In the genomic region with DNA sequence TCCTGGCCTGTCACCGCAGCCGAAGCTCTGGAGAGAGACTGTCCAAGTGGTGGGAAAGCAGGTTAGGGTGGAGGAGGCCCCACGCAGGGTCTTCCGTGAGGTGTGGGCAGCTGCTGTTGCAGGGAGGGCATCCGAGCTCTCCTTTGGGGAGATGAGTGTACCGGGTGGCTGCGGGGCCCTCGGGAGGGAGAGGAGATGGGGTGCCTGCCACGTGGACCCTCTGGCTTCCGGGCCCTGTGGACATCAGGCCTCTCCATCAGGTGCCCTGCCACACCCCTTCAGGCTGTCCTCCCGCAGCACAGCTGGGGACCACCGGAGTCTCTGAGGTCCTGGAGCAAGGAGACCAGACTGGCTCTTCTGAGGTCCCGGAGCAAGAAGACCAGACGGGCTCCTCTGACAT, we compare ENCODE assay signal across 9 cellular contexts. TPM values are rescaled to one million over a fixed set of nuclear protein-coding genes. Genes with fewer than 3 reads are reported as not detected.
DNase-seq lines count a peak whose midpoint lies in the region; ATAC-seq, FAIRE-seq and TF ChIP-seq lines count a peak whose summit lies in the region.
"Had no signal": no experiment of that assay in that cellular context is flagged by ENCODE, and none has a peak within 500 bp of the region (broad histone marks: within the 10 kb centered on the region; RNA-seq: fewer than 3 reads in every experiment).

No MANE protein-coding gene starts in this region.

- no peak overlapping the region for H4K8ac ChIP-seq in trophoblast cell (ENCODE audit: low read depth, low read length)

- no peak overlapping the region for H3K14ac ChIP-seq in trophoblast cell (ENCODE audit: low read length)

- peak overlapping the region; percentile 35 for H3K4ac ChIP-seq in trophoblast cell (ENCODE audit: low read depth, low read length)

- H3K27ac ChIP-seq in CD8-positive, alpha-beta T cell (ENCODE audit: low read depth, low read length), result no peak overlapping the region
- H3K27ac ChIP-seq in OCI-LY1 (ENCODE audit: low read depth, low read length, poor library complexity, severe bottlenecking) (no peak overlapping the region), trophoblast cell (ENCODE audit: low read depth, low read length) (no peak overlapping the region)

- no peaks in the 10 kb centered on the region for H3K9me3 Mint-ChIP-seq in CD8-positive, alpha-beta T cell
- no peaks in the 10 kb centered on the region for H3K9me3 Mint-ChIP-seq in effector memory CD8-positive, alpha-beta T cell

- no peaks in the 10 kb centered on the region for H3K27me3 Mint-ChIP-seq in CD8-positive, alpha-beta T cell (ENCODE audit: low read depth)
- no peaks in the 10 kb centered on the region for H3K27me3 Mint-ChIP-seq in effector memory CD8-positive, alpha-beta T cell

- no peak overlapping the region for H2AK5ac ChIP-seq in trophoblast cell (ENCODE audit: low read length)

- H3K9me2 ChIP-seq in OCI-LY1 (ENCODE audit: low read depth, low read length), result no peaks in the 10 kb centered on the region

- H3K79me1 ChIP-seq in trophoblast cell (ENCODE audit: low read length), result peaks cover 16% of the 10 kb centered on the region

- TF ChIP-seq CTCF in CD8-positive, alpha-beta T cell (IDR thresholded peaks at IDR 0.05), result no peak
- no peak for TF ChIP-seq CTCF in OCI-LY1 (IDR thresholded peaks at IDR 0.05; ENCODE audit: low read length)
- no peak for TF ChIP-seq CTCF in D721Med (IDR thresholded peaks at IDR 0.05; ENCODE audit: insufficient read depth, missing control alignments)

- no peaks in the 10 kb centered on the region for H3F3A ChIP-seq in OCI-LY1 (ENCODE audit: insufficient read depth, low read length)

- no peak overlapping the region for H3K23ac ChIP-seq in trophoblast cell (ENCODE audit: low read length)

- peak overlapping the region; percentile 95 for H3K4me3 Mint-ChIP-seq in CD8-positive, alpha-beta T cell
- H3K4me3 Mint-ChIP-seq in effector memory CD8-positive, alpha-beta T cell, result peak overlapping the region; percentile 87 to 99

- H2AFZ ChIP-seq in OCI-LY1 (ENCODE audit: low read length) (no peak overlapping the region), trophoblast cell (ENCODE audit: insufficient read depth, low read length, poor library complexity) (no peak overlapping the region)

- H4K91ac ChIP-seq in trophoblast cell (ENCODE audit: low read depth, low read length), result no peak overlapping the region

- H3K27me3 ChIP-seq in CD8-positive, alpha-beta T cell (ENCODE audit: insufficient read depth, low read length), result no peaks in the 10 kb centered on the region
- no peaks in the 10 kb centered on the region for H3K27me3 ChIP-seq in OCI-LY1 (ENCODE audit: insufficient read depth, low read length)
- H3K27me3 ChIP-seq in trophoblast cell (ENCODE audit: insufficient read depth, low read length), result no peaks in the 10 kb centered on the region

- WGBS in trophoblast cell (ENCODE audit: extremely low coverage, insufficient coverage, insufficient read length), result no CpG with 5 or more reads among the region's 14 CpGs

- H2BK5ac ChIP-seq in trophoblast cell (ENCODE audit: low read depth, low read length, poor library complexity), result no peak overlapping the region

- no peaks in the 10 kb centered on the region for H3K79me2 ChIP-seq in OCI-LY1 (ENCODE audit: insufficient read depth, low read length)
- peaks cover 18% of the 10 kb centered on the region for H3K79me2 ChIP-seq in trophoblast cell (ENCODE audit: control insufficient read depth, insufficient read depth, low read length, poor library complexity)

- no peak for FAIRE-seq in D721Med (lab: Jason Lieb, UNC)

- peaks cover 24% of the 10 kb centered on the region for H3K36me3 Mint-ChIP-seq in CD8-positive, alpha-beta T cell
- peaks cover 39% of the 10 kb centered on the region for H3K36me3 Mint-ChIP-seq in effector memory CD8-positive, alpha-beta T cell (ENCODE audit: insufficient read depth)

- no peak overlapping the region for H3K4me3 ChIP-seq in CD8-positive, alpha-beta T cell (ENCODE audit: low read depth, low read length)
- no peak overlapping the region for H3K4me3 ChIP-seq in OCI-LY1 (ENCODE audit: low read depth, low read length, poor library complexity, severe bottlenecking)
- no peak overlapping the region for H3K4me3 ChIP-seq in trophoblast cell (ENCODE audit: low read depth, low read length)

- CTCF ChIA-PET in CD8-positive, alpha-beta T cell (lab: Charles Lee), result interaction anchor here (0.8 to 6.4 kb wide), 13 partner anchors 8 to 202 kb away, joined by 3 to 68 read pairs (median 5); partner anchors contain the start of genes ANO9 and SIGIRR

- H2BK120ac ChIP-seq in trophoblast cell (ENCODE audit: insufficient read depth, low read length, poor library complexity), result no peak overlapping the region

- ATAC-seq in CD8-positive, alpha-beta T cell, result no peak
- no peak for ATAC-seq in effector memory CD8-positive, alpha-beta T cell (replicated peaks)
- ATAC-seq in GM18907 (IDR thresholded peaks at IDR 0.05; ENCODE audit: unreplicated experiment), result no peak
- ATAC-seq: Right ventricle myocardium inferior had no signal

- intact Hi-C loops in CD8-positive, alpha-beta T cell (cut with DNase I, micrococcal nuclease), result loop anchor here (1.0 to 5.0 kb wide), 8 partner anchors 45 to 345 kb away; no protein-coding TSS in a partner anchor

- H2BK12ac ChIP-seq in trophoblast cell (ENCODE audit: low read length), result no peak overlapping the region

- H3K4me2 ChIP-seq in OCI-LY1 (ENCODE audit: low read length) (peak overlapping the region; percentile 77; the same call in 1 of the 2 replicates), trophoblast cell (ENCODE audit: low read length) (no peak overlapping the region)

- peaks cover 28% of the 10 kb centered on the region for H3K4me1 Mint-ChIP-seq in CD8-positive, alpha-beta T cell (ENCODE audit: low read depth)
- peaks cover 27 to 29% of the 10 kb centered on the region in 2 donors for H3K4me1 Mint-ChIP-seq in effector memory CD8-positive, alpha-beta T cell (ENCODE audit: low read depth in 2 of 2)

- no peak overlapping the region for H4K12ac ChIP-seq in trophoblast cell (ENCODE audit: low read depth, low read length)

- H3K4me1 ChIP-seq in CD8-positive, alpha-beta T cell (ENCODE audit: insufficient read depth, low read length), result peaks cover 44% of the 10 kb centered on the region
- H3K4me1 ChIP-seq in OCI-LY1 (ENCODE audit: insufficient read depth, low read length, severe bottlenecking) (peaks cover 29% of the 10 kb centered on the region), trophoblast cell (ENCODE audit: control insufficient read depth in 1 of 2, insufficient read depth in 2 of 2, low read length in 2 of 2) (peaks cover 17 to 21% of the 10 kb centered on the region in 2 experiments)

- H3K9me3 ChIP-seq in CD8-positive, alpha-beta T cell (ENCODE audit: low read length), result no peaks in the 10 kb centered on the region
- no peaks in the 10 kb centered on the region for H3K9me3 ChIP-seq in OCI-LY1 (ENCODE audit: low read length)
- peaks cover 3% of the 10 kb centered on the region for H3K9me3 ChIP-seq in trophoblast cell (ENCODE audit: insufficient read depth, low read depth, low read length)

- peaks cover 3% of the 10 kb centered on the region for H3K36me3 ChIP-seq in CD8-positive, alpha-beta T cell (ENCODE audit: insufficient read depth, low read length)
- H3K36me3 ChIP-seq in OCI-LY1 (ENCODE audit: insufficient read depth, low read length), result peaks cover 8% of the 10 kb centered on the region
- peaks cover 23 to 30% of the 10 kb centered on the region in 2 experiments for H3K36me3 ChIP-seq in trophoblast cell (ENCODE audit: control insufficient read depth in 1 of 2, insufficient read depth in 2 of 2, low read length in 2 of 2)

- POLR2A ChIA-PET in CD8-positive, alpha-beta T cell (lab: Charles Lee), result interaction anchor here (0.8 to 6.2 kb wide), 6 partner anchors 10 to 245 kb away, joined by 3 to 62 read pairs (median 10); partner anchors contain the start of genes ANO9, BET1L, LRRC56 and RIC8A

- H4K20me1 ChIP-seq in OCI-LY1 (ENCODE audit: insufficient read depth, low read length), result no peaks in the 10 kb centered on the region

- no peak for DNase-seq in CD8-positive, alpha-beta T cell
- DNase-seq in effector memory CD8-positive, alpha-beta T cell, result no peak
- no peak for DNase-seq in trophoblast cell
- no peak for DNase-seq in GDM1 (lab: John Stamatoyannopoulos, UW)
- no peak for DNase-seq in NCI-H82 (lab: John Stamatoyannopoulos, UW)
- DNase-seq in D721Med (ENCODE audit: insufficient read length, low spot score), result no peak

- H3K18ac ChIP-seq in trophoblast cell (ENCODE audit: low read length), result no peak overlapping the region

- no peak overlapping the region for H3K9ac ChIP-seq in OCI-LY1 (ENCODE audit: low read length)
- no peak overlapping the region for H3K9ac ChIP-seq in trophoblast cell (ENCODE audit: low read length)

- H3K27ac Mint-ChIP-seq in CD8-positive, alpha-beta T cell, result peak overlapping the region; percentile 95
- H3K27ac Mint-ChIP-seq in effector memory CD8-positive, alpha-beta T cell, result peak overlapping the region; percentile 88 to 97

RNA-seq across cellular contexts. Expression of gene PTDSS2, which starts 1.7 kb away (rescaled TPM):
- 10 to 100 TPM; 18.9 to 21.8 TPM for total RNA-seq in CD8-positive, alpha-beta T cell
- 27.0 and 28.6 TPM in 2 replicates for polyA plus RNA-seq in trophoblast cell (2013)

RNA-seq across cellular contexts. Expression of gene ANO9, which starts 9.9 kb away (rescaled TPM):
- total RNA-seq in CD8-positive, alpha-beta T cell, result 10 to 100 TPM; 84.0 to 86.7 TPM
- 16.3 and 16.5 TPM in 2 replicates for polyA plus RNA-seq in trophoblast cell (2013)

RNA-seq across cellular contexts. Expression of gene SIGIRR, which starts 36.9 kb away (rescaled TPM):
- total RNA-seq in CD8-positive, alpha-beta T cell, result 100 to 1,000 TPM; 270 to 294 TPM
- 49.3 and 51.6 TPM in 2 replicates for polyA plus RNA-seq in trophoblast cell (2013)

RNA-seq across cellular contexts. Expression of gene RNH1, which starts 55.3 kb away (rescaled TPM):
- 100 to 1,000 TPM; 134 to 145 TPM for total RNA-seq in CD8-positive, alpha-beta T cell
- polyA plus RNA-seq in trophoblast cell (2013), result 79.1 and 82.8 TPM in 2 replicates

RNA-seq across cellular contexts. Expression of gene PKP3, which starts 57.7 kb away (rescaled TPM):
- under 1 TPM in 1 of 2 experiments, not detected in 1; 0.62 TPM for total RNA-seq in CD8-positive, alpha-beta T cell
- polyA plus RNA-seq in trophoblast cell (2013), result 44.7 and 45.2 TPM in 2 replicates
